9 cellular contexts compared by ENCODE assay signal in genomic region chr2:197256021-197256420, GRCh38. TPM values are rescaled to one million over a fixed set of nuclear protein-coding genes. Genes with fewer than 3 reads are reported as not detected.
DNase-seq lines count a peak whose midpoint lies in the region; ATAC-seq and TF ChIP-seq lines count a peak whose summit lies in the region.
"Had no signal": no experiment of that assay in that cellular context is flagged by ENCODE, and none has a peak within 500 bp of the region (broad histone marks: within the 10 kb centered on the region; RNA-seq: fewer than 3 reads in every experiment).

No MANE protein-coding gene starts in this region.

- peaks cover 5% of the 10 kb centered on the region for H3K9me3 Mint-ChIP-seq in CD8-positive, alpha-beta T cell
- no peaks in the 10 kb centered on the region for H3K9me3 Mint-ChIP-seq in neural progenitor cell

- peak overlapping the region; percentile 74 for H3K4me3 Mint-ChIP-seq in CD8-positive, alpha-beta T cell
- no peak overlapping the region for H3K4me3 Mint-ChIP-seq in neural progenitor cell

- H3K4me2 ChIP-seq in neural progenitor cell, result peak overlapping the region; percentile 15

- H4K20me1 ChIP-seq in neural progenitor cell (ENCODE audit: low read depth), result no peaks in the 10 kb centered on the region

- H3K27ac Mint-ChIP-seq in CD8-positive, alpha-beta T cell, result peak overlapping the region; percentile 95
- peak overlapping the region; percentile 29 for H3K27ac Mint-ChIP-seq in neural progenitor cell

- TF ChIP-seq CTCF in CD8-positive, alpha-beta T cell (IDR thresholded peaks at IDR 0.05), result no peak
- TF ChIP-seq CTCF in astrocyte of the spinal cord (IDR thresholded peaks at IDR 0.05; ENCODE audit: low read depth, low read length), result no peak
- no peak for TF ChIP-seq CTCF in neural progenitor cell (IDR thresholded peaks at IDR 0.05)
- TF ChIP-seq CTCF in RWPE1 (conservative IDR thresholded peaks at IDR 0.05; ENCODE audit: low read depth), result no peak

- peaks cover 79% of the 10 kb centered on the region for H3K4me1 Mint-ChIP-seq in CD8-positive, alpha-beta T cell (ENCODE audit: low read depth)
- H3K4me1 Mint-ChIP-seq in neural progenitor cell, result peaks cover 26% of the 10 kb centered on the region

- H3K27ac ChIP-seq in CD8-positive, alpha-beta T cell (ENCODE audit: low read depth, low read length), result peak overlapping the region; percentile 46
- H3K27ac ChIP-seq in neural progenitor cell, result no peak overlapping the region
- H3K27ac ChIP-seq in RWPE1, result no peak overlapping the region

- DNase-seq in CD8-positive, alpha-beta T cell, result no peak
- DNase-seq in astrocyte of the spinal cord (ENCODE audit: low read depth, low spot score), result peak; percentile 32
- no peak for DNase-seq in neural progenitor cell (ENCODE audit: low spot score)
- DNase-seq in NCI-H1092 treated with DMSO at 0.1 percent for 48 hours (lab: John Stamatoyannopoulos, UW), result no peak
- no peak for DNase-seq in T1000 (lab: John Stamatoyannopoulos, UW)
- DNase-seq in RWPE1 (ENCODE audit: low spot score), result no peak
- DNase-seq: NCI-H524 treated with DMSO at 0.1 percent for 48 hours had no signal

- peak; percentile 5 for ATAC-seq in CD8-positive, alpha-beta T cell
- ATAC-seq in HG03439 (IDR thresholded peaks at IDR 0.05; ENCODE audit: unreplicated experiment) (peak; percentile 13), GM21576 (IDR thresholded peaks at IDR 0.05; ENCODE audit: unreplicated experiment) (no peak)

- H3K36me3 ChIP-seq in CD8-positive, alpha-beta T cell (ENCODE audit: insufficient read depth, low read length), result no peaks in the 10 kb centered on the region
- H3K36me3 ChIP-seq in neural progenitor cell, result no peaks in the 10 kb centered on the region

- H3K27me3 ChIP-seq in CD8-positive, alpha-beta T cell (ENCODE audit: insufficient read depth, low read length), result no peaks in the 10 kb centered on the region
- H3K27me3 ChIP-seq in neural progenitor cell, result no peaks in the 10 kb centered on the region

- peaks cover 12% of the 10 kb centered on the region for H3F3A ChIP-seq in neural progenitor cell (ENCODE audit: low read depth)

- intact Hi-C loops in CD8-positive, alpha-beta T cell (cut with DNase I, micrococcal nuclease), result loop anchor here (5.0 kb wide), 3 partner anchors 51 to 64 kb away; no protein-coding TSS in a partner anchor

- no peak overlapping the region for H3K9ac ChIP-seq in neural progenitor cell

- peak overlapping the region; percentile 38 for H3K4me3 ChIP-seq in CD8-positive, alpha-beta T cell (ENCODE audit: low read depth, low read length)
- no peak overlapping the region for H3K4me3 ChIP-seq in astrocyte of the spinal cord (ENCODE audit: low read depth, low read length)
- H3K4me3 ChIP-seq in neural progenitor cell, result no peak overlapping the region

- in situ Hi-C loops in astrocyte of the spinal cord (cut with HindIII; ENCODE audit: low sequenced_read_pairs), result no loop called here

- CTCF ChIA-PET in CD8-positive, alpha-beta T cell (lab: Charles Lee), result interaction anchor here (0.6 to 2.6 kb wide), 9 partner anchors 22 to 143 kb away, joined by 3 to 11 read pairs (median 5); no protein-coding TSS in a partner anchor
- CTCF ChIA-PET in RWPE1 (lab: Yijun Ruan, JAX), result no interaction called here

- no peaks in the 10 kb centered on the region for H3K79me2 ChIP-seq in neural progenitor cell (ENCODE audit: low read depth)

- no peaks in the 10 kb centered on the region for H3K27me3 Mint-ChIP-seq in CD8-positive, alpha-beta T cell (ENCODE audit: low read depth)
- no peaks in the 10 kb centered on the region for H3K27me3 Mint-ChIP-seq in neural progenitor cell (ENCODE audit: insufficient read depth, low read depth)

- no peak overlapping the region for H2AFZ ChIP-seq in neural progenitor cell (replicated peaks)

- POLR2A ChIA-PET in CD8-positive, alpha-beta T cell (lab: Charles Lee), result interaction anchor here (0.7 to 3.5 kb wide), 10 partner anchors 12 to 98 kb away, joined by 3 to 23 read pairs (median 4); partner anchors contain the start of gene ANKRD44
- POLR2A ChIA-PET in RWPE1 (lab: Yijun Ruan, JAX; ENCODE audit: low non-redundant PET), result no interaction called here

- peaks cover 16% of the 10 kb centered on the region for H3K36me3 Mint-ChIP-seq in CD8-positive, alpha-beta T cell
- no peaks in the 10 kb centered on the region for H3K36me3 Mint-ChIP-seq in neural progenitor cell

- H3K9me3 ChIP-seq in CD8-positive, alpha-beta T cell (ENCODE audit: low read length), result no peaks in the 10 kb centered on the region
- no peaks in the 10 kb centered on the region for H3K9me3 ChIP-seq in neural progenitor cell (ENCODE audit: low read depth)

- peaks cover 80% of the 10 kb centered on the region for H3K4me1 ChIP-seq in CD8-positive, alpha-beta T cell (ENCODE audit: insufficient read depth, low read length)
- peaks cover 26% of the 10 kb centered on the region for H3K4me1 ChIP-seq in neural progenitor cell

RNA-seq across cellular contexts. Expression of gene ANKRD44, which starts 54.6 kb away (rescaled TPM):
- 100 to 1,000 TPM; 113 to 115 TPM for total RNA-seq in CD8-positive, alpha-beta T cell
- total RNA-seq in neural progenitor cell (ENCODE audit: low replicate concordance), result 2.5 and 3.4 TPM in 2 replicates

Comparison
In these comparisons a context has a peak if more than half of its experiments do, and no peak if none do; other contexts are left out.
1. RNA of gene ANKRD44, which starts 54.6 kb away (total RNA-seq): 113 to 115 TPM in CD8-positive, alpha-beta T cell; 2.5 to 3.4 TPM in neural progenitor cell; every median in the first group is over 10 times any median in the second.